In genomic region chr10:116133641-116134040, GRCh38 we compare ENCODE assay signal across 23 cellular contexts.
DNase-seq lines count a peak whose midpoint lies in the region; ATAC-seq and TF ChIP-seq lines count a peak whose summit lies in the region.
"Had no signal": no experiment of that assay in that cellular context is flagged by ENCODE, and none has a peak within 500 bp of the region (broad histone marks: within the 10 kb centered on the region; RNA-seq: fewer than 3 reads in every experiment).

No MANE protein-coding gene starts in this region.

- H3K4me1 ChIP-seq in endodermal cell (ENCODE audit: control insufficient read depth, insufficient read depth, low read length) = peaks cover 3% of the 10 kb centered on the region
- no peaks in the 10 kb centered on the region for H3K4me1 ChIP-seq in GM23248 (ENCODE audit: insufficient read depth)
- H3K4me1 ChIP-seq: SJSA1 had no signal

- no peaks in the 10 kb centered on the region for H3K36me3 ChIP-seq in endodermal cell (ENCODE audit: control insufficient read depth, insufficient read depth, low read length)
- H3K36me3 ChIP-seq in GM23248 (ENCODE audit: low read depth) = no peaks in the 10 kb centered on the region
- H3K36me3 ChIP-seq: MG63, SJSA1 had no signal

- H3K79me2 ChIP-seq in GM23248 (ENCODE audit: insufficient read depth) = no peaks in the 10 kb centered on the region

- H3K4me3 ChIP-seq in endodermal cell (ENCODE audit: low read length) (no peak overlapping the region), GM23248 (no peak overlapping the region)
- H3K4me3 ChIP-seq: MG63, PC-9, SJSA1 had no signal

- DNase-seq in endodermal cell (peak; percentile 35), kidney glomerular epithelial cell (lab: John Stamatoyannopoulos, UW) (peak; percentile 58), osteocyte (ENCODE audit: extremely low spot score, unreplicated experiment) (peak; percentile 13), GM23248 (no peak), HuH-7 (ENCODE audit: low spot score) (no peak), hepatic stellate cell (ENCODE audit: low spot score) (no peak)
- DNase-seq: DMS153; HCEC 1CT; KBM-7; MG63; NCI-H1105 treated with DMSO at 0.1 percent for 48 hours; NCI-H146; NCI-H1930; NCI-H2107; NCI-H446; NCI-H524 treated with DMSO at 0.1 percent for 48 hours; NCI-H774; NK-92 treated with Interleukin-12 subunit alpha and Interleukin-12 subunit beta, amount 100 ng/mL, for 24 hours; PC-9; Right ventricle myocardium superior; RPMI8226 had no signal

- H3K36me3 Mint-ChIP-seq in endodermal cell (ENCODE audit: low read depth) (no peaks in the 10 kb centered on the region), osteocyte (ENCODE audit: unreplicated experiment) (peaks cover 6% of the 10 kb centered on the region)

- TF ChIP-seq CTCF in endodermal cell (conservative IDR thresholded peaks at IDR 0.05) (no peak), osteocyte (IDR thresholded peaks at IDR 0.05) (no peak)

- H3K4me3 Mint-ChIP-seq in endodermal cell = no peak overlapping the region
- no peak overlapping the region for H3K4me3 Mint-ChIP-seq in osteocyte (ENCODE audit: unreplicated experiment)

- WGBS in endodermal cell (ENCODE audit: insufficient coverage in 1 of 2, insufficient read length in 1 of 2), 2 experiments = 93 to 95% methylated on average over 7 to 8 of the region's 8 CpGs
- 51 to 54% methylated on average over 8 of the region's 8 CpGs for WGBS in GM23248 (ENCODE audit: low coverage in 1 of 2, low lambda C conversion rate in 2 of 2, missing lambda C conversion rate in 2 of 2), 2 experiments

- H3K9me3 ChIP-seq in endodermal cell (ENCODE audit: control insufficient read depth, low read length) = no peaks in the 10 kb centered on the region
- H3K9me3 ChIP-seq in GM23248 (ENCODE audit: low read depth) = no peaks in the 10 kb centered on the region
- H3K9me3 ChIP-seq: SJSA1 had no signal

- H3K27me3 ChIP-seq in endodermal cell (ENCODE audit: control insufficient read depth, insufficient read depth, low read length, poor library complexity, severe bottlenecking) = no peaks in the 10 kb centered on the region
- 0 out of 2 replicates have a peak, but pooled peaks cover 9% of the 10 kb centered on the region for H3K27me3 ChIP-seq in GM23248 (replicated peaks; ENCODE audit: insufficient read depth)
- H3K27me3 ChIP-seq: MG63, SJSA1 had no signal

- H3K27ac Mint-ChIP-seq in endodermal cell (no peak overlapping the region), osteocyte (ENCODE audit: unreplicated experiment) (no peak overlapping the region)

- no peaks in the 10 kb centered on the region for H3K27me3 Mint-ChIP-seq in endodermal cell (ENCODE audit: insufficient read depth)
- H3K27me3 Mint-ChIP-seq in osteocyte (ENCODE audit: unreplicated experiment) = no peaks in the 10 kb centered on the region

- no peak overlapping the region for H3K27ac ChIP-seq in endodermal cell (ENCODE audit: low read depth, low read length)
- H3K27ac ChIP-seq in GM23248 = no peak overlapping the region
- H3K27ac ChIP-seq: PC-9, SJSA1 had no signal

- H3K9ac ChIP-seq in endodermal cell (ENCODE audit: extremely low read depth, low read length, poor library complexity, severe bottlenecking) (no peak overlapping the region), GM23248 (no peak overlapping the region)

- peaks cover 7% of the 10 kb centered on the region for H3K4me1 Mint-ChIP-seq in endodermal cell
- H3K4me1 Mint-ChIP-seq in osteocyte (ENCODE audit: unreplicated experiment) = no peaks in the 10 kb centered on the region

- H4K20me1 ChIP-seq in GM23248 (ENCODE audit: insufficient read depth) = no peaks in the 10 kb centered on the region

- no peaks in the 10 kb centered on the region for H3K9me2 ChIP-seq in GM23248 (ENCODE audit: insufficient read depth)

- no peaks in the 10 kb centered on the region for H3K9me3 Mint-ChIP-seq in endodermal cell
- H3K9me3 Mint-ChIP-seq in osteocyte (ENCODE audit: unreplicated experiment) = peaks cover 14% of the 10 kb centered on the region

- ATAC-seq in GM19463 (IDR thresholded peaks at IDR 0.05; ENCODE audit: unreplicated experiment) = no peak

- no peak overlapping the region for H2AFZ ChIP-seq in GM23248
- H2AFZ ChIP-seq: PC-9 had no signal

- H3K4me2 ChIP-seq in GM23248 (ENCODE audit: unreplicated experiment) = no peak overlapping the region
- H3K4me2 ChIP-seq: PC-9 had no signal

- H3F3A ChIP-seq in GM23248 (ENCODE audit: insufficient read depth) = no peaks in the 10 kb centered on the region

- in situ Hi-C loops in GM23248 (cut with MboI) = no loop called here

Comparison
In these comparisons a context has a peak if more than half of its experiments do, and no peak if none do; other contexts are left out.
1. DNase-seq: peak in endodermal cell (single experiment), kidney glomerular epithelial cell (single experiment) and osteocyte (single experiment); none in GM23248 (single experiment), HuH-7 (single experiment) and hepatic stellate cell (single experiment).